16 cellular contexts compared by ENCODE assay signal in genomic region chr11:131447898-131448297, GRCh38.
DNase-seq lines count a peak whose midpoint lies in the region; ATAC-seq and TF ChIP-seq lines count a peak whose summit lies in the region.
"Had no signal": no experiment of that assay in that cellular context is flagged by ENCODE, and none has a peak within 500 bp of the region (broad histone marks: within the 10 kb centered on the region; RNA-seq: fewer than 3 reads in every experiment).

No MANE protein-coding gene starts in this region.

- peak overlapping the region; percentile 41 for H3K27ac Mint-ChIP-seq in glutamatergic neuron (ENCODE audit: unreplicated experiment)
- H3K27ac Mint-ChIP-seq: CD4-positive, alpha-beta memory T cell; HFFc6 had no signal

- no peaks in the 10 kb centered on the region for H3K79me1 ChIP-seq in mesendoderm (ENCODE audit: low read length)

- H3K79me2 ChIP-seq in mesendoderm (ENCODE audit: control insufficient read depth, insufficient read depth, low read length), result no peaks in the 10 kb centered on the region

- H3K18ac ChIP-seq in mesendoderm (ENCODE audit: low read length), result no peak overlapping the region

- no peaks in the 10 kb centered on the region for H3K9me3 ChIP-seq in WERI-Rb-1 (ENCODE audit: severe bottlenecking)
- H3K9me3 ChIP-seq: HAP-1 had no signal

- H3K4me3 ChIP-seq in WERI-Rb-1 (ENCODE audit: low read depth, low read length) (no peak overlapping the region), mesendoderm (ENCODE audit: low read length) (no peak overlapping the region)
- H3K4me3 ChIP-seq: HAP-1 had no signal

- H3K36me3 ChIP-seq in WERI-Rb-1 (no peaks in the 10 kb centered on the region), mesendoderm (ENCODE audit: control insufficient read depth, insufficient read depth, low read length) (no peaks in the 10 kb centered on the region)
- H3K36me3 ChIP-seq: HAP-1 had no signal

- H2BK15ac ChIP-seq in mesendoderm (replicated peaks; ENCODE audit: low read depth), result no peak overlapping the region

- no peak overlapping the region for H3K4me2 ChIP-seq in mesendoderm (ENCODE audit: low read length)

- H4K5ac ChIP-seq in mesendoderm (ENCODE audit: low read length), result no peak overlapping the region

- no CpG with 5 or more reads among the region's 11 CpGs for WGBS in mesendoderm (ENCODE audit: extremely low coverage, insufficient coverage, low lambda C conversion rate)

- peak overlapping the region; percentile 19 for H3K23ac ChIP-seq in mesendoderm (ENCODE audit: low read length)

- DNase-seq in WERI-Rb-1 (no peak), glutamatergic neuron (no peak), mesendoderm (no peak), NCI-H2171 treated with DMSO at 0.1 percent for 48 hours (lab: John Stamatoyannopoulos, UW) (no peak), iPS-NIHi7 (ENCODE audit: extremely low spot score) (no peak)
- DNase-seq: C1 segment of cervical spinal cord; Calu3; CD4-positive, alpha-beta memory T cell; COR-L47; DMS53; DMS79 treated with DMSO at 0.1 percent for 48 hours; GF-D8; GOT3; HFFc6 had no signal

- no peak for ATAC-seq in GM21528 (IDR thresholded peaks at IDR 0.05; ENCODE audit: low FRiP score, unreplicated experiment)

- H3K4ac ChIP-seq in mesendoderm (ENCODE audit: low read depth, low read length), result no peak overlapping the region

- peak overlapping the region; percentile 5 for H3K56ac ChIP-seq in mesendoderm (ENCODE audit: low read length)

- TF ChIP-seq CTCF in WERI-Rb-1 (IDR thresholded peaks at IDR 0.05; ENCODE audit: low read depth, low read length) (no peak), glutamatergic neuron (IDR thresholded peaks at IDR 0.05; ENCODE audit: partially characterized antibody, unreplicated experiment) (no peak)

- H3K27ac ChIP-seq in WERI-Rb-1 (peak overlapping the region; percentile 32; the same call in 1 of the 2 replicates), mesendoderm (ENCODE audit: low read depth, low read length) (no peak overlapping the region)

- H3K36me3 Mint-ChIP-seq in glutamatergic neuron (ENCODE audit: unreplicated experiment), result no peaks in the 10 kb centered on the region
- H3K36me3 Mint-ChIP-seq: CD4-positive, alpha-beta memory T cell had no signal

- H3K27me3 ChIP-seq in WERI-Rb-1 (ENCODE audit: insufficient read depth, low read depth, severe bottlenecking), result no peaks in the 10 kb centered on the region
- no peaks in the 10 kb centered on the region for H3K27me3 ChIP-seq in mesendoderm (ENCODE audit: insufficient read depth, low read length, poor library complexity)

- peaks cover 19% of the 10 kb centered on the region for H3K4me1 Mint-ChIP-seq in glutamatergic neuron (ENCODE audit: low read depth, unreplicated experiment)
- H3K4me1 Mint-ChIP-seq: CD4-positive, alpha-beta memory T cell had no signal

- no peak overlapping the region for H3K9ac ChIP-seq in mesendoderm (ENCODE audit: low read length)

- H2BK120ac ChIP-seq in mesendoderm (ENCODE audit: low read depth, low read length), result no peak overlapping the region

- no peak overlapping the region for H4K8ac ChIP-seq in mesendoderm (ENCODE audit: low read depth, low read length)

- H3K4me3 Mint-ChIP-seq in glutamatergic neuron (ENCODE audit: unreplicated experiment), result no peak overlapping the region
- H3K4me3 Mint-ChIP-seq: CD4-positive, alpha-beta memory T cell; HFFc6 had no signal

- peaks cover 2% of the 10 kb centered on the region for H3K27me3 Mint-ChIP-seq in glutamatergic neuron (ENCODE audit: unreplicated experiment)

- H2BK5ac ChIP-seq in mesendoderm (ENCODE audit: low read length), result no peak overlapping the region

- H2AK5ac ChIP-seq in mesendoderm (ENCODE audit: low read length), result no peak overlapping the region

- H3K4me1 ChIP-seq in mesendoderm (ENCODE audit: control insufficient read depth, low read depth, low read length), result no peaks in the 10 kb centered on the region
- H3K4me1 ChIP-seq: HAP-1 had no signal

- peaks cover 8% of the 10 kb centered on the region for H3K9me3 Mint-ChIP-seq in glutamatergic neuron (ENCODE audit: unreplicated experiment)
